22 cellular contexts compared by ENCODE assay signal in the genomic region with DNA sequence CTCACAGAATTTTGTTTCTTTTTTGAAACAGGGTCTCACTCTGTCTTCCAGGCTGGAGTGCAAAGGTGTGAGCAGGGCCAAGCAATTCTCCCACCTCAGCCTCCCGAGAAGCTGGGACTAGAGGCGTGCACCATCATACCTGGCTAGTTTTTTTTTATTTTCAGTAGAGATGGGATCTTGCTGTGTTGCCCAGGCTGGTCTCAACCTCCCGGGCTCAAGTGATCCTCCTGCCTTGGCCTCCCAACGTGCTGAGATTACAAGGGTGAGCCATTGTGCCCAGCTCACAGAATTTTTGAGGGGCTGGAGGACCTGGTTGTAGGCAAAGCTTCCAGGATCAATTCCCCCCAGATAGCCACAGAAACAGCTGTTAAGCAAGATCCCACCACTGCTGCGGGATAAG.
"Had no signal": no experiment of that assay in that cellular context is flagged by ENCODE, and none has a peak within 500 bp of the region (broad histone marks: within the 10 kb centered on the region; RNA-seq: fewer than 3 reads in every experiment).

No MANE protein-coding gene starts in this region.

- H3K36me3 ChIP-seq: esophagus muscularis mucosa, gastroesophageal sphincter, heart right ventricle, left lung, lower lobe of right lung had no signal

- H3K4me3 ChIP-seq: coronary artery, dorsolateral prefrontal cortex, esophagus muscularis mucosa, gastroesophageal sphincter, heart right ventricle, left lung, lower lobe of right lung, mucosa of descending colon had no signal

- DNase-seq: dermis blood vessel endothelial cell; dorsolateral prefrontal cortex; effector CD4-positive, alpha-beta T cell; effector memory CD4-positive, alpha-beta T cell; foreskin keratinocyte; heart right ventricle; hippocampal formation; left cardiac atrium; left lung; left ventricle myocardium superior; lower lobe of right lung; mesenchymal stem cell; mucosa of descending colon; naive B cell had no signal

- H3K27me3 ChIP-seq: dorsolateral prefrontal cortex, esophagus muscularis mucosa, foreskin keratinocyte, gastroesophageal sphincter, heart right ventricle, left lung had no signal

- FAIRE-seq: colon, endothelial cell of umbilical vein, frontal cortex, islet of Langerhans, keratinocyte had no signal

- H3K27ac ChIP-seq: coronary artery, dorsolateral prefrontal cortex, foreskin keratinocyte, heart right ventricle, left lung, lower lobe of right lung had no signal

- H3K9me3 ChIP-seq: esophagus muscularis mucosa, gastroesophageal sphincter, heart right ventricle, left lung, lower lobe of right lung, mucosa of descending colon had no signal

- H3K4me1 ChIP-seq: foreskin keratinocyte, gastroesophageal sphincter, heart right ventricle, left lung, lower lobe of right lung had no signal

- ATAC-seq: foreskin keratinocyte, gastroesophageal sphincter, heart right ventricle, left cardiac atrium, left lung, left ventricle myocardium superior, lower lobe of right lung, mucosa of descending colon had no signal
